ENCODE assay signal across 8 cellular contexts in the genomic region with DNA sequence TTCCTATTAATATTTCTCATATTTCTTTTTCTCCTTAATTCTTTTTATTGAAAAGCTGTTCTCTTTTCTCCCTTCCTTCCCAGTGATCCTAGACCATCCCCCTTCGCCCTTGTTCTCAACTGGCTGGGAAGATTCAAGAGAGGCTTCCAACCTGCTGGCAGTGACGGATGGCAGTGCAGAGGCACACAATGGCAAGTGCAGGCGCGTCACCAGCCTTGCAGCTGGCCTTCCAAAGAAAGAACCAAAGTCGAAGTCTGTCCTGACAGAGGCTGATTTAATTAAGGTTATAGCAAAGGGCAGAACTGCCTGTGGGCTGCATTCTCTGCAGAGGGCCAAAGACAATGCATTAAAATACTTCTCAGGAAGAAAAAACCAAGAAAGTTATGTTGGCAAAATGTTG. TPM values are rescaled to one million over a fixed set of nuclear protein-coding genes. Genes with fewer than 3 reads are reported as not detected.
A peak's percentile ranks its signal among the peaks of the same experiment; 100 is the strongest.
DNase-seq lines count a peak whose midpoint lies in the region; ATAC-seq and TF ChIP-seq lines count a peak whose summit lies in the region.
"Had no signal": no experiment of that assay in that cellular context is flagged by ENCODE, and none has a peak within 500 bp of the region (broad histone marks: within the 10 kb centered on the region; RNA-seq: fewer than 3 reads in every experiment).

No MANE protein-coding gene starts in this region.

- peaks cover 92% of the 10 kb centered on the region for H3K4me1 ChIP-seq in CD4-positive, alpha-beta memory T cell (ENCODE audit: insufficient read depth, low read length)

- H3K27me3 ChIP-seq in CD4-positive, alpha-beta memory T cell (ENCODE audit: insufficient read depth, low read length): no peaks in the 10 kb centered on the region

- H3K9me3 ChIP-seq in CD4-positive, alpha-beta memory T cell (ENCODE audit: control insufficient read depth in 1 of 2, low read length in 2 of 2): no peaks in the 10 kb centered on the region

- no peaks in the 10 kb centered on the region for H3K36me3 ChIP-seq in CD4-positive, alpha-beta memory T cell (ENCODE audit: insufficient read depth, low read length)

- no peak for DNase-seq in CD4-positive, alpha-beta memory T cell
- DNase-seq in HEK293T (ENCODE audit: extremely low spot score) (no peak), astrocyte of the hippocampus (ENCODE audit: low read depth, low spot score) (peak; percentile 39), mucosa of gallbladder (ENCODE audit: low spot score) (peak; percentile 45)
- DNase-seq in activated CD4-positive, alpha-beta T cell treated with anti-CD3 and anti-CD28 coated beads, Interleukin-2, amount 50 U/mL, for 4 hours: no peak
- DNase-seq: activated CD4-positive, CD25-positive, alpha-beta regulatory T cell had no signal

- H3K4me3 ChIP-seq in CD4-positive, alpha-beta memory T cell (ENCODE audit: low read length in 2 of 2): no peak overlapping the region

- H3K27ac ChIP-seq in CD4-positive, alpha-beta memory T cell (ENCODE audit: low read depth, low read length): no peak overlapping the region

- POLR2A ChIA-PET in CD4-positive, alpha-beta memory T cell (lab: Charles Lee; ENCODE audit: partially characterized antibody): interaction anchor here (1.9 kb wide), 1 partner anchor 22 kb away, joined by 5 read pairs; no protein-coding TSS in a partner anchor
- POLR2A ChIA-PET in HEK293T (lab: Yijun Ruan, JAX): no interaction called here

- peaks cover 4 to 8% of the 10 kb centered on the region in 2 donors for H3K36me3 Mint-ChIP-seq in CD4-positive, alpha-beta memory T cell

- H3K9me3 Mint-ChIP-seq in CD4-positive, alpha-beta memory T cell: peaks cover 0 to 2% (median 0%) of the 10 kb centered on the region in 8 donors

- H3K4me3 Mint-ChIP-seq in CD4-positive, alpha-beta memory T cell: peak overlapping the region in 5 of 8 donors; percentile 14 to 55 (median 46)

- intact Hi-C loops in CD4-positive, alpha-beta memory T cell (cut with micrococcal nuclease): loop anchor here (2.0 kb wide), 1 partner anchor 264 kb away; no protein-coding TSS in a partner anchor

- CTCF ChIA-PET in CD4-positive, alpha-beta memory T cell (lab: Charles Lee; ENCODE audit: partially characterized antibody): interaction anchor here (0.6 to 1.8 kb wide), 5 partner anchors 21 to 216 kb away, joined by 3 to 9 read pairs (median 3); no protein-coding TSS in a partner anchor
- CTCF ChIA-PET in HEK293T (lab: Yijun Ruan, JAX): no interaction called here

- no peak for ATAC-seq in GM21381 (IDR thresholded peaks at IDR 0.05; ENCODE audit: unreplicated experiment)
- no peak for ATAC-seq in HG03378 (IDR thresholded peaks at IDR 0.05; ENCODE audit: unreplicated experiment)

- peaks cover 72 to 93% (median 86%) of the 10 kb centered on the region in 4 donors for H3K4me1 Mint-ChIP-seq in CD4-positive, alpha-beta memory T cell

- H3K27me3 Mint-ChIP-seq in CD4-positive, alpha-beta memory T cell: no peaks in the 10 kb centered on the region

- H3K27ac Mint-ChIP-seq in CD4-positive, alpha-beta memory T cell: peak overlapping the region in 1 of 7 donors; percentile 2

TF ChIP-seq in HEK293T, 16 proteins besides CTCF, POLR2A, EP300 and RAD21:
- TF ChIP-seq, protein P1, sequence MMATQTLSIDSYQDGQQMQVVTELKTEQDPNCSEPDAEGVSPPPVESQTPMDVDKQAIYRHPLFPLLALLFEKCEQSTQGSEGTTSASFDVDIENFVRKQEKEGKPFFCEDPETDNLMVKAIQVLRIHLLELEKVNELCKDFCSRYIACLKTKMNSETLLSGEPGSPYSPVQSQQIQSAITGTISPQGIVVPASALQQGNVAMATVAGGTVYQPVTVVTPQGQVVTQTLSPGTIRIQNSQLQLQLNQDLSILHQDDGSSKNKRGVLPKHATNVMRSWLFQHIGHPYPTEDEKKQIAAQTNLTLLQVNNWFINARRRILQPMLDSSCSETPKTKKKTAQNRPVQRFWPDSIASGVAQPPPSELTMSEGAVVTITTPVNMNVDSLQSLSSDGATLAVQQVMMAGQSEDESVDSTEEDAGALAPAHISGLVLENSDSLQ (IDR thresholded peaks at IDR 0.05): peak; percentile 73
- TF ChIP-seq FOXK2 (IDR thresholded peaks at IDR 0.05): no peak
TF ChIP-seq in HEK293T: peak in this region for 1.

RNA-seq across cellular contexts. Expression of a gene that starts 7.4 kb away (rescaled TPM):
- total RNA-seq in CD4-positive, alpha-beta memory T cell: 10 to 100 TPM; 85.8 to 89.4 TPM
- 10 to 100 TPM; 10.0 to 15.6 TPM for polyA plus RNA-seq in CD4-positive, alpha-beta memory T cell
- total RNA-seq in mucosa of gallbladder: 103 TPM

Comparison
In these comparisons a context has a peak if more than half of its experiments do, and no peak if none do; other contexts are left out.
1. DNase-seq: peak in astrocyte of the hippocampus (single experiment) and mucosa of gallbladder (single experiment); none in CD4-positive, alpha-beta memory T cell (0 of 5), HEK293T (single experiment) and activated CD4-positive, alpha-beta T cell treated with anti-CD3 and anti-CD28 coated beads, Interleukin-2, amount 50 U/mL, for 4 hours (0 of 2).